9 cellular contexts compared by ENCODE assay signal in genomic region chr16:69133555-69133954, GRCh38. TPM values are rescaled to one million over a fixed set of nuclear protein-coding genes. Genes with fewer than 3 reads are reported as not detected.
DNase-seq lines count a peak whose midpoint lies in the region; ATAC-seq lines count a peak whose summit lies in the region.
"Had no signal": no experiment of that assay in that cellular context is flagged by ENCODE, and none has a peak within 500 bp of the region (broad histone marks: within the 10 kb centered on the region; RNA-seq: fewer than 3 reads in every experiment).

No MANE protein-coding gene starts in this region.

- peak overlapping the region; percentile 83; the same call in 1 of the 2 replicates for H3K9ac ChIP-seq in iPS-20b (ENCODE audit: low read depth, low read length)
- peak overlapping the region in 1 of 2 donors; percentile 89 for H3K9ac ChIP-seq in stomach smooth muscle (ENCODE audit: low read length in 2 of 2)

- no peak for DNase-seq in activated T-cell treated with anti-CD3 and anti-CD28 coated beads, Interleukin-2, amount 50 U/mL, for 4 hours
- DNase-seq in activated T-cell treated with anti-CD3 and anti-CD28 coated beads, Interleukin-2, amount 50 U/mL, for 48 hours = no peak
- DNase-seq in activated T-helper 2 cell treated with anti-CD3 and anti-CD28 coated beads, Interferon-gamma antibody, Interleukin-2, Interleukin-4, amounts not matched to agents 10 μg/mL and 5 μg/mL and 100 μg/mL, durations not matched to agents 14 hours and 24 hours and 36 hours (ENCODE audit: low spot score) = no peak
- DNase-seq in NK-92 (lab: John Stamatoyannopoulos, UW; ENCODE audit: unreplicated experiment) (no peak), iPS-NIHi7 (ENCODE audit: extremely low spot score) (no peak)
- DNase-seq: NCI-H1694 treated with DMSO at 0.1 percent for 48 hours had no signal

- peaks cover 48% of the 10 kb centered on the region for H3K4me1 Mint-ChIP-seq in activated T-cell treated with anti-CD3 and anti-CD28 coated beads, Interleukin-2, amount 50 U/mL, for 4 hours (ENCODE audit: low read depth)
- H3K4me1 Mint-ChIP-seq in activated T-helper 2 cell treated with anti-CD3 and anti-CD28 coated beads, Interferon-gamma antibody, Interleukin-2, Interleukin-4, amounts not matched to agents 10 μg/mL and 5 μg/mL and 100 μg/mL, durations not matched to agents 14 hours and 24 hours and 36 hours (ENCODE audit: low read depth) = peaks cover 44% of the 10 kb centered on the region

- no peak for ATAC-seq in activated T-cell treated with anti-CD3 and anti-CD28 coated beads, Interleukin-2, amount 50 U/mL, for 4 hours
- no peak for ATAC-seq in GM18873 (IDR thresholded peaks at IDR 0.05; ENCODE audit: low FRiP score, unreplicated experiment)

- H3K27ac Mint-ChIP-seq in activated T-helper 2 cell treated with anti-CD3 and anti-CD28 coated beads, Interferon-gamma antibody, Interleukin-2, Interleukin-4, amounts not matched to agents 10 μg/mL and 5 μg/mL and 100 μg/mL, durations not matched to agents 14 hours and 24 hours and 36 hours = peak overlapping the region; percentile 17

- no peaks in the 10 kb centered on the region for H3K9me3 ChIP-seq in iPS-20b (ENCODE audit: insufficient read depth, low read depth, low read length)
- H3K9me3 ChIP-seq in stomach smooth muscle (ENCODE audit: control insufficient read depth in 2 of 2, low read length in 2 of 2) = no peaks in the 10 kb centered on the region

- intact Hi-C loops in activated T-helper 2 cell treated with anti-CD3 and anti-CD28 coated beads, Interferon-gamma antibody, Interleukin-2, Interleukin-4, amounts not matched to agents 10 μg/mL and 5 μg/mL and 100 μg/mL, durations not matched to agents 14 hours and 24 hours and 36 hours (cut with micrococcal nuclease) = loop anchor here (1.0 to 5.0 kb wide), 3 partner anchors 33 to 291 kb away; partner anchors contain the start of genes SNTB2 and TANGO6

- H3K27me3 Mint-ChIP-seq in activated T-cell treated with anti-CD3 and anti-CD28 coated beads, Interleukin-2, amount 50 U/mL, for 4 hours (ENCODE audit: low read depth) = no peaks in the 10 kb centered on the region
- no peaks in the 10 kb centered on the region for H3K27me3 Mint-ChIP-seq in activated T-helper 2 cell treated with anti-CD3 and anti-CD28 coated beads, Interferon-gamma antibody, Interleukin-2, Interleukin-4, amounts not matched to agents 10 μg/mL and 5 μg/mL and 100 μg/mL, durations not matched to agents 14 hours and 24 hours and 36 hours (ENCODE audit: low read depth)

- H3K36me3 Mint-ChIP-seq in activated T-cell treated with anti-CD3 and anti-CD28 coated beads, Interleukin-2, amount 50 U/mL, for 4 hours (ENCODE audit: insufficient read depth) = peaks cover 19% of the 10 kb centered on the region
- H3K36me3 Mint-ChIP-seq in activated T-helper 2 cell treated with anti-CD3 and anti-CD28 coated beads, Interferon-gamma antibody, Interleukin-2, Interleukin-4, amounts not matched to agents 10 μg/mL and 5 μg/mL and 100 μg/mL, durations not matched to agents 14 hours and 24 hours and 36 hours (ENCODE audit: low read depth) = peaks cover 60% of the 10 kb centered on the region

- peaks cover 56% of the 10 kb centered on the region for H3K36me3 ChIP-seq in iPS-20b (ENCODE audit: insufficient read depth, low read depth, low read length)
- peaks cover 7 to 12% of the 10 kb centered on the region in 2 donors for H3K36me3 ChIP-seq in stomach smooth muscle (ENCODE audit: control insufficient read depth in 2 of 2, insufficient read depth in 2 of 2, low read length in 2 of 2)

- peak overlapping the region; percentile 96 for H3K4me3 Mint-ChIP-seq in activated T-cell treated with anti-CD3 and anti-CD28 coated beads, Interleukin-2, amount 50 U/mL, for 4 hours
- H3K4me3 Mint-ChIP-seq in activated T-helper 2 cell treated with anti-CD3 and anti-CD28 coated beads, Interferon-gamma antibody, Interleukin-2, Interleukin-4, amounts not matched to agents 10 μg/mL and 5 μg/mL and 100 μg/mL, durations not matched to agents 14 hours and 24 hours and 36 hours (ENCODE audit: low read depth) = peak overlapping the region; percentile 94

- no peak overlapping the region for H3K27ac ChIP-seq in iPS-20b (ENCODE audit: low read length)
- no peak overlapping the region for H3K27ac ChIP-seq in stomach smooth muscle (ENCODE audit: low read length)

- no peaks in the 10 kb centered on the region for H3K9me3 Mint-ChIP-seq in activated T-cell treated with anti-CD3 and anti-CD28 coated beads, Interleukin-2, amount 50 U/mL, for 4 hours
- H3K9me3 Mint-ChIP-seq in activated T-helper 2 cell treated with anti-CD3 and anti-CD28 coated beads, Interferon-gamma antibody, Interleukin-2, Interleukin-4, amounts not matched to agents 10 μg/mL and 5 μg/mL and 100 μg/mL, durations not matched to agents 14 hours and 24 hours and 36 hours = no peaks in the 10 kb centered on the region

- H3K4me1 ChIP-seq in iPS-20b (ENCODE audit: insufficient read depth, low read length) (peaks cover 14% of the 10 kb centered on the region), stomach smooth muscle (ENCODE audit: control insufficient read depth, insufficient read depth, low read length) (peaks cover 2% of the 10 kb centered on the region)

- H3K4me3 ChIP-seq in iPS-20b (ENCODE audit: low read length) (peak overlapping the region; percentile 83), stomach smooth muscle (ENCODE audit: low read length in 2 of 2) (peak overlapping the region; percentile 91 to 93)

- H3K27me3 ChIP-seq in iPS-20b (ENCODE audit: insufficient read depth, low read length) (no peaks in the 10 kb centered on the region), stomach smooth muscle (ENCODE audit: control insufficient read depth in 1 of 2, insufficient read depth in 2 of 2, low read length in 2 of 2) (no peaks in the 10 kb centered on the region)

RNA-seq across cellular contexts. Expression of gene UTP4, which starts 1.1 kb away (rescaled TPM):
- 100 to 1,000 TPM; 186 to 204 (median 197) TPM for total RNA-seq in activated T-cell treated with anti-CD3 and anti-CD28 coated beads, Interleukin-2, amount 50 U/mL, for 4 hours
- total RNA-seq in activated T-helper 2 cell treated with anti-CD3 and anti-CD28 coated beads, Interferon-gamma antibody, Interleukin-2, Interleukin-4, amounts not matched to agents 10 μg/mL and 5 μg/mL and 100 μg/mL, durations not matched to agents 14 hours and 24 hours and 36 hours = 104 and 107 TPM in 2 replicates

RNA-seq across cellular contexts. Expression of gene CHTF8, which starts 1.2 kb away (rescaled TPM):
- 100 to 1,000 TPM; 102 to 126 (median 106) TPM for total RNA-seq in activated T-cell treated with anti-CD3 and anti-CD28 coated beads, Interleukin-2, amount 50 U/mL, for 4 hours
- 121 and 138 TPM in 2 replicates for total RNA-seq in activated T-helper 2 cell treated with anti-CD3 and anti-CD28 coated beads, Interferon-gamma antibody, Interleukin-2, Interleukin-4, amounts not matched to agents 10 μg/mL and 5 μg/mL and 100 μg/mL, durations not matched to agents 14 hours and 24 hours and 36 hours

RNA-seq across cellular contexts. Expression of gene HAS3, which starts 28.1 kb away (rescaled TPM):
- 1 to 10 TPM in 2 of 3 donors, under 1 TPM in 1; 0.58 to 1.7 (median 1.3) TPM for total RNA-seq in activated T-cell treated with anti-CD3 and anti-CD28 coated beads, Interleukin-2, amount 50 U/mL, for 4 hours
- 1.1 and 1.2 TPM in 2 replicates for total RNA-seq in activated T-helper 2 cell treated with anti-CD3 and anti-CD28 coated beads, Interferon-gamma antibody, Interleukin-2, Interleukin-4, amounts not matched to agents 10 μg/mL and 5 μg/mL and 100 μg/mL, durations not matched to agents 14 hours and 24 hours and 36 hours

RNA-seq across cellular contexts. Expression of gene SNTB2, which starts 53.4 kb away (rescaled TPM):
- total RNA-seq in activated T-cell treated with anti-CD3 and anti-CD28 coated beads, Interleukin-2, amount 50 U/mL, for 4 hours = 10 to 100 TPM; 11.7 to 15.5 (median 13.1) TPM
- total RNA-seq in activated T-helper 2 cell treated with anti-CD3 and anti-CD28 coated beads, Interferon-gamma antibody, Interleukin-2, Interleukin-4, amounts not matched to agents 10 μg/mL and 5 μg/mL and 100 μg/mL, durations not matched to agents 14 hours and 24 hours and 36 hours = 29.8 and 30.4 TPM in 2 replicates
